In the genomic region with DNA sequence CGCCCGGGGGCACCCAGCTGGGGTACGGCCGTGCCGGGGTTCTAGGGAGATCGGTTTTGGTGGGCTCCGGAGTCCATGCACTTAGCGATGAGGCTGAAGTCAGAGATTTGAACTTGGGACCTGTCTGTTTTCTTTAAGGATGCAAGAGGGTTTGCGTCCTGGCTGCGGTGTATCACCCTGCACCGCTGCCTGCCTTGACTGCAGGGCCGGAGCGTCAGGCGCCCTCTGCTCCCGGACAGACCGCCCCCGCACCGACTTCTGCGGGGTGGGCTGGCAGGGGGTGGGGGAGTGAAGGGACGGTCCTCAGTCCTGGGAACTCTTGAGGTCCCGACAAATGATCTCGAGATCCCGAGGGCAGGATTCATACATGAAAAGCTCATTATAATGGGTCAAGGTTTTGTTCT, we compare ENCODE assay signal across 8 cellular contexts. TPM values are rescaled to one million over a fixed set of nuclear protein-coding genes. Genes with fewer than 3 reads are reported as not detected.
DNase-seq lines count a peak whose midpoint lies in the region; ATAC-seq, FAIRE-seq and TF ChIP-seq lines count a peak whose summit lies in the region.

No MANE protein-coding gene starts in this region.

- TF ChIP-seq EP300 in A549 (IDR thresholded peaks at IDR 0.05) = no peak

- TF ChIP-seq CTCF in A549 (IDR thresholded peaks at IDR 0.05) (no peak), fibroblast of the aortic adventitia (IDR thresholded peaks at IDR 0.05; ENCODE audit: insufficient read depth, low read length) (no peak)

- CTCF ChIA-PET in A549 (lab: Yijun Ruan, JAX) = interaction anchor here (1.0 to 40.8 kb wide), 11 partner anchors 8 to 80 kb away, joined by 3 to 837 read pairs (median 11); a partner anchor contains a TSS
- CTCF ChIA-PET in T-cell (lab: Charles Lee) = interaction anchor here (0.6 to 1.7 kb wide), 10 partner anchors 8 to 741 kb away, joined by 3 to 12 read pairs (median 4); a partner anchor contains a TSS

- peak overlapping the region; percentile 81 for H3K9ac ChIP-seq in GM23248
- H3K9ac ChIP-seq in trophoblast cell (ENCODE audit: low read length) = peak overlapping the region; percentile 84

- no peak overlapping the region for H2BK12ac ChIP-seq in trophoblast cell (ENCODE audit: low read length)

- H3K18ac ChIP-seq in trophoblast cell (ENCODE audit: low read length) = peak overlapping the region; percentile 82

- H3K36me3 Mint-ChIP-seq in T-cell = peaks cover 16% of the 10 kb centered on the region

- FAIRE-seq in A549 (lab: Jason Lieb, UNC) = no peak

- H3K9me3 Mint-ChIP-seq in T-cell = no peaks in the 10 kb centered on the region

- peak overlapping the region; percentile 56 for H4K91ac ChIP-seq in trophoblast cell (ENCODE audit: low read depth, low read length)

- peak overlapping the region; percentile 98 to 99 (median 99) for H3K4me3 Mint-ChIP-seq in T-cell

- H3K27ac ChIP-seq in A549 (peak overlapping the region; percentile 76 to 88), GM23248 (no peak overlapping the region), trophoblast cell (ENCODE audit: low read depth, low read length) (peak overlapping the region; percentile 46)

- H3K4me1 ChIP-seq in A549 (peaks cover 9% of the 10 kb centered on the region; the same call in 2 of the 3 replicates), GM23248 (ENCODE audit: insufficient read depth) (peaks cover 1% of the 10 kb centered on the region), trophoblast cell (ENCODE audit: control insufficient read depth in 1 of 2, insufficient read depth in 2 of 2, low read length in 2 of 2) (peaks cover 14% of the 10 kb centered on the region in 2 experiments)

- H3K36me3 ChIP-seq in GM23248 (ENCODE audit: low read depth) = no peaks in the 10 kb centered on the region
- peaks cover 14 to 15% of the 10 kb centered on the region in 2 experiments for H3K36me3 ChIP-seq in trophoblast cell (ENCODE audit: control insufficient read depth in 1 of 2, insufficient read depth in 2 of 2, low read length in 2 of 2)

- in situ Hi-C loops in GM23248 (cut with MboI) = no loop called here

- H4K8ac ChIP-seq in trophoblast cell (ENCODE audit: low read depth, low read length) = peak overlapping the region; percentile 88

- H3K23ac ChIP-seq in trophoblast cell (ENCODE audit: low read length) = no peak overlapping the region

- no peaks in the 10 kb centered on the region for H3K9me3 ChIP-seq in A549
- H3K9me3 ChIP-seq in GM23248 (ENCODE audit: low read depth) = no peaks in the 10 kb centered on the region
- no peaks in the 10 kb centered on the region for H3K9me3 ChIP-seq in trophoblast cell (ENCODE audit: insufficient read depth, low read depth, low read length)

- H3K27me3 ChIP-seq in GM23248 (replicated peaks; ENCODE audit: insufficient read depth) (no peaks in the 10 kb centered on the region), trophoblast cell (ENCODE audit: insufficient read depth, low read length) (no peaks in the 10 kb centered on the region)

- peak overlapping the region; percentile 89 for H3K4me2 ChIP-seq in A549
- H3K4me2 ChIP-seq in GM23248 (ENCODE audit: unreplicated experiment) = peak overlapping the region; percentile 76
- peak overlapping the region; percentile 89 for H3K4me2 ChIP-seq in trophoblast cell (ENCODE audit: low read length)

- H3K79me1 ChIP-seq in trophoblast cell (ENCODE audit: low read length) = peaks cover 10% of the 10 kb centered on the region

- H3K4ac ChIP-seq in trophoblast cell (ENCODE audit: low read depth, low read length) = peak overlapping the region; percentile 71

- no peaks in the 10 kb centered on the region for H4K20me1 ChIP-seq in GM23248 (ENCODE audit: insufficient read depth)

- no peaks in the 10 kb centered on the region for H3K9me2 ChIP-seq in GM23248 (ENCODE audit: insufficient read depth)

- TF ChIP-seq RAD21 in A549 (conservative IDR thresholded peaks at IDR 0.05 in 1 of 2, IDR thresholded peaks at IDR 0.05 in 1 of 2) = no peak

- DNase-seq in A549 (ENCODE audit: low read depth in 1 of 2, low spot score in 1 of 2) (no peak), GM23248 (peak; percentile 63), T-cell (no peak), fibroblast of the aortic adventitia (ENCODE audit: low read depth) (no peak), trophoblast cell (peak in 1 of 2 donors; percentile 24), germinal center (ENCODE audit: low spot score) (no peak), NCI-H1417 treated with DMSO at 0.1 percent for 48 hours (lab: John Stamatoyannopoulos, UW) (no peak), LoVo (ENCODE audit: low spot score) (no peak)

- POLR2A ChIA-PET in A549 (lab: Yijun Ruan, JAX) = interaction anchor here (0.6 to 1.5 kb wide), 5 partner anchors 10 to 58 kb away, joined by 3 to 4 read pairs (median 4); a partner anchor contains a TSS
- POLR2A ChIA-PET in T-cell (lab: Charles Lee) = interaction anchor here (0.5 to 0.6 kb wide), 4 partner anchors 21 to 960 kb away, joined by 3 to 4 read pairs (median 4); no protein-coding TSS in a partner anchor

- peak; percentile 37 to 47; a peak in 5 of 6 replicates for ATAC-seq in A549
- peak in 1 of 4 experiments; percentile 11 for ATAC-seq in T-cell (replicated peaks in 1 of 4)

- H4K12ac ChIP-seq in trophoblast cell (ENCODE audit: low read depth, low read length) = peak overlapping the region; percentile 2

- peaks cover 33 to 42% (median 36%) of the 10 kb centered on the region in 3 donors for H3K4me1 Mint-ChIP-seq in T-cell

- H3F3A ChIP-seq in GM23248 (ENCODE audit: insufficient read depth) = peaks cover 13% of the 10 kb centered on the region

- peak overlapping the region; percentile 76 for H2BK120ac ChIP-seq in trophoblast cell (ENCODE audit: insufficient read depth, low read length, poor library complexity)

- H2AFZ ChIP-seq in GM23248 (peak overlapping the region; percentile 91), trophoblast cell (ENCODE audit: insufficient read depth, low read length, poor library complexity) (peak overlapping the region; percentile 87)

- WGBS in A549 (ENCODE audit: missing lambda C conversion rate) = 7% methylated on average over 23 of the region's 23 CpGs
- 7 to 9% methylated on average over 23 of the region's 23 CpGs for WGBS in GM23248 (ENCODE audit: low coverage in 1 of 2, low lambda C conversion rate in 2 of 2, missing lambda C conversion rate in 2 of 2), 2 experiments
- WGBS in trophoblast cell (ENCODE audit: extremely low coverage, insufficient coverage, insufficient read length) = no CpG with 5 or more reads among the region's 23 CpGs

- H3K4me3 ChIP-seq in A549 (peak overlapping the region; percentile 74), GM23248 (peak overlapping the region; percentile 89), fibroblast of the aortic adventitia (ENCODE audit: low read depth, low read length) (peak overlapping the region; percentile 93), trophoblast cell (ENCODE audit: low read depth, low read length) (peak overlapping the region; percentile 90)

- H2BK5ac ChIP-seq in trophoblast cell (ENCODE audit: low read depth, low read length, poor library complexity) = peak overlapping the region; percentile 78

- TF ChIP-seq POLR2A in A549 (IDR thresholded peaks at IDR 0.05; ENCODE audit: low read length) = no peak

- H3K27ac Mint-ChIP-seq in T-cell = no peak overlapping the region

- peak overlapping the region; percentile 50 for H3K14ac ChIP-seq in trophoblast cell (ENCODE audit: low read length)

- H2AK5ac ChIP-seq in trophoblast cell (ENCODE audit: low read length) = peak overlapping the region; percentile 18

- H3K79me2 ChIP-seq in GM23248 (ENCODE audit: insufficient read depth) (peaks cover 18% of the 10 kb centered on the region), trophoblast cell (ENCODE audit: control insufficient read depth, insufficient read depth, low read length, poor library complexity) (peaks cover 5% of the 10 kb centered on the region)

- no peaks in the 10 kb centered on the region for H3K27me3 Mint-ChIP-seq in T-cell

RNA-seq across cellular contexts. Expression of a gene that starts 0.7 kb away (rescaled TPM):
- polyA plus RNA-seq in A549 (2011; rRNA removed) = 10.0 and 10.7 TPM in 2 replicates
- 3.5 and 4.3 TPM in 2 replicates for polyA plus RNA-seq in A549 (2012; cell fraction: cytosol; rRNA removed)
- polyA plus RNA-seq in A549 (2012; cell fraction: nucleus; rRNA removed) = 3.3 and 4.0 TPM in 2 replicates
- polyA plus RNA-seq in A549 (2017; fragmentation: RNase III; extraction: RNeasy Plus Mini Kit Qiagen cat#74134 plus additional on column Dnase treatment) = 7.7 to 10.5 TPM (median 8.7 TPM) in 3 replicates
- 27.2 and 31.7 TPM in 2 replicates for polyA minus RNA-seq in A549 (2011; rRNA and poly(A)+ RNA removed)
- total RNA-seq in GM23248 (2014; rRNA removed; shearing (Covaris generic)) = 3.9 and 38.2 TPM in 2 replicates
- 2.5 and 3.3 TPM in 2 replicates for polyA plus RNA-seq in GM23248 (2016; fragmentation: Nextera tagmentation; extraction: Ambion mirVana)
- total RNA-seq in T-cell = 10 to 100 TPM in 3 of 5 donors, 1 to 10 TPM in 2; 7.1 to 16.5 (median 12.5) TPM
- total RNA-seq in fibroblast of the aortic adventitia (ENCODE audit: low replicate concordance) = 6.2 and 6.5 TPM in 2 replicates
- 4.9 and 5.0 TPM in 2 replicates for polyA plus RNA-seq in trophoblast cell (2013)

RNA-seq across cellular contexts. Expression of a gene that starts 36.8 kb away (rescaled TPM):
- polyA plus RNA-seq in A549 (2011; rRNA removed) (not detected in 2 replicates), A549 (2017; fragmentation: RNase III; extraction: RNeasy Plus Mini Kit Qiagen cat#74134 plus additional on column Dnase treatment) (not detected in 3 replicates), GM23248 (2016; fragmentation: Nextera tagmentation; extraction: Ambion mirVana) (not detected in 2 replicates)
- polyA plus RNA-seq in A549 (2012; cell fraction: cytosol; rRNA removed) = 0.03 TPM in 1 of 2 replicates, not detected in the other
- not detected in 2 replicates for polyA plus RNA-seq in A549 (2012; cell fraction: nucleus; rRNA removed)
- polyA minus RNA-seq in A549 (2011; rRNA and poly(A)+ RNA removed) = not detected in 2 replicates
- total RNA-seq in GM23248 (2014; rRNA removed; shearing (Covaris generic)) = 0.65 TPM in 1 of 2 replicates, not detected in the other
- total RNA-seq in T-cell (not detected), fibroblast of the aortic adventitia (ENCODE audit: low replicate concordance) (not detected in 2 replicates)
- polyA plus RNA-seq in trophoblast cell (2013) = not detected in 2 replicates

RNA-seq across cellular contexts. Expression of a gene that starts 37.7 kb away (rescaled TPM):
- polyA plus RNA-seq in A549 (2011; rRNA removed) = 0.18 and 0.37 TPM in 2 replicates
- 0.08 and 0.09 TPM in 2 replicates for polyA plus RNA-seq in A549 (2012; cell fraction: cytosol; rRNA removed)
- 0.20 and 0.46 TPM in 2 replicates for polyA plus RNA-seq in A549 (2012; cell fraction: nucleus; rRNA removed)
- 0.24 to 0.25 TPM (median 0.25 TPM) in 3 replicates for polyA plus RNA-seq in A549 (2017; fragmentation: RNase III; extraction: RNeasy Plus Mini Kit Qiagen cat#74134 plus additional on column Dnase treatment)
- polyA minus RNA-seq in A549 (2011; rRNA and poly(A)+ RNA removed) = 0.49 and 0.54 TPM in 2 replicates
- not detected in 2 replicates for total RNA-seq in GM23248 (2014; rRNA removed; shearing (Covaris generic))
- polyA plus RNA-seq in GM23248 (2016; fragmentation: Nextera tagmentation; extraction: Ambion mirVana) = not detected in 2 replicates
- total RNA-seq in T-cell = not detected
- total RNA-seq in fibroblast of the aortic adventitia (ENCODE audit: low replicate concordance) = not detected in 2 replicates
- 0.04 TPM in 2 replicates for polyA plus RNA-seq in trophoblast cell (2013)

RNA-seq across cellular contexts. Expression of a gene that starts 44.3 kb away (rescaled TPM):
- 0.46 and 0.75 TPM in 2 replicates for polyA plus RNA-seq in A549 (2011; rRNA removed)
- 7.9 and 9.7 TPM in 2 replicates for polyA plus RNA-seq in A549 (2012; cell fraction: cytosol; rRNA removed)
- 26.7 and 27.1 TPM in 2 replicates for polyA plus RNA-seq in A549 (2012; cell fraction: nucleus; rRNA removed)
- 2.2 to 4.7 TPM (median 3.4 TPM) in 3 replicates for polyA plus RNA-seq in A549 (2017; fragmentation: RNase III; extraction: RNeasy Plus Mini Kit Qiagen cat#74134 plus additional on column Dnase treatment)
- 0.15 and 0.54 TPM in 2 replicates for polyA minus RNA-seq in A549 (2011; rRNA and poly(A)+ RNA removed)
- total RNA-seq in GM23248 (2014; rRNA removed; shearing (Covaris generic)) = 0.22 and 1.1 TPM in 2 replicates
- polyA plus RNA-seq in GM23248 (2016; fragmentation: Nextera tagmentation; extraction: Ambion mirVana) = 0.70 and 0.76 TPM in 2 replicates
- 1 to 10 TPM in 1 of 5 donors, under 1 TPM in 3, not detected in 1; 0.28 to 1.1 (median 0.53) TPM for total RNA-seq in T-cell
- total RNA-seq in fibroblast of the aortic adventitia (ENCODE audit: low replicate concordance) = 0.72 and 3.8 TPM in 2 replicates
- 0.94 and 0.96 TPM in 2 replicates for polyA plus RNA-seq in trophoblast cell (2013)

RNA-seq across cellular contexts. Expression of a gene that starts 50.2 kb away (rescaled TPM):
- polyA plus RNA-seq in A549 (2011; rRNA removed) = 89.8 and 132 TPM in 2 replicates
- 41.1 and 41.8 TPM in 2 replicates for polyA plus RNA-seq in A549 (2012; cell fraction: cytosol; rRNA removed)
- 18.0 and 27.3 TPM in 2 replicates for polyA plus RNA-seq in A549 (2012; cell fraction: nucleus; rRNA removed)
- 90.0 to 96.2 TPM (median 94.9 TPM) in 3 replicates for polyA plus RNA-seq in A549 (2017; fragmentation: RNase III; extraction: RNeasy Plus Mini Kit Qiagen cat#74134 plus additional on column Dnase treatment)
- polyA minus RNA-seq in A549 (2011; rRNA and poly(A)+ RNA removed) = 16.5 and 18.2 TPM in 2 replicates
- 92.5 and 106 TPM in 2 replicates for total RNA-seq in GM23248 (2014; rRNA removed; shearing (Covaris generic))
- polyA plus RNA-seq in GM23248 (2016; fragmentation: Nextera tagmentation; extraction: Ambion mirVana) = 86.3 and 90.1 TPM in 2 replicates
- total RNA-seq in T-cell = 10 to 100 TPM; 67.8 to 93.2 (median 75.0) TPM
- 48.2 and 71.3 TPM in 2 replicates for total RNA-seq in fibroblast of the aortic adventitia (ENCODE audit: low replicate concordance)
- 87.2 and 89.9 TPM in 2 replicates for polyA plus RNA-seq in trophoblast cell (2013)
